9 cellular contexts compared by ENCODE assay signal in genomic region chr14:35807131-35807961, GRCh38. TPM values are rescaled to one million over a fixed set of nuclear protein-coding genes. Genes with fewer than 3 reads are reported as not detected.
DNase-seq lines count a peak whose midpoint lies in the region; ATAC-seq and TF ChIP-seq lines count a peak whose summit lies in the region.
"Had no signal": no experiment of that assay in that cellular context is flagged by ENCODE, and none has a peak within 500 bp of the region (broad histone marks: within the 10 kb centered on the region; RNA-seq: fewer than 3 reads in every experiment).

No MANE protein-coding gene starts in this region.

- no peak overlapping the region for H2AFZ ChIP-seq in H9 (ENCODE audit: low read length)
- H2AFZ ChIP-seq in fibroblast of lung (ENCODE audit: low read length), result no peak overlapping the region

- no peaks in the 10 kb centered on the region for H3K27me3 ChIP-seq in H9 (ENCODE audit: insufficient read depth, low read length)
- no peaks in the 10 kb centered on the region for H3K27me3 ChIP-seq in fibroblast of lung (ENCODE audit: control insufficient read depth, insufficient read depth, low read length)
- H3K27me3 ChIP-seq in gastrocnemius medialis, result no peaks in the 10 kb centered on the region
- H3K27me3 ChIP-seq: SJSA1 had no signal

- no peak overlapping the region for H3K56ac ChIP-seq in H9 (ENCODE audit: insufficient read length, low read depth, low read length)

- no peak overlapping the region for H4K8ac ChIP-seq in H9 (replicated peaks; ENCODE audit: insufficient read length, low read depth, low read length)

- no peak overlapping the region for H2BK120ac ChIP-seq in H9 (ENCODE audit: low read depth, low read length, poor library complexity, severe bottlenecking)

- no peaks in the 10 kb centered on the region for H3K79me1 ChIP-seq in H9 (ENCODE audit: insufficient read depth, low read depth, low read length, poor library complexity, severe bottlenecking)

- TF ChIP-seq CTCF in H9 (conservative IDR thresholded peaks at IDR 0.05) (no peak), fibroblast of lung (conservative IDR thresholded peaks at IDR 0.05 in 1 of 2, IDR thresholded peaks at IDR 0.05 in 1 of 2; ENCODE audit: low read depth in 1 of 2, low read length in 2 of 2) (no peak), gastrocnemius medialis (IDR thresholded peaks at IDR 0.05 in 4 of 5, conservative IDR thresholded peaks at IDR 0.05 in 1 of 5) (no peak)

- H3K36me3 ChIP-seq in SK-N-MC (ENCODE audit: insufficient read depth, low read length) (no peaks in the 10 kb centered on the region), fibroblast of lung (ENCODE audit: control insufficient read depth, insufficient read depth, low read length) (no peaks in the 10 kb centered on the region), gastrocnemius medialis (no peaks in the 10 kb centered on the region)
- H3K36me3 ChIP-seq: SJSA1 had no signal

- H3K4me3 Mint-ChIP-seq in H9, result peak overlapping the region; percentile 85 to 95

- H2AK5ac ChIP-seq in H9 (ENCODE audit: insufficient read length, low read length), result no peak overlapping the region

- H4K5ac ChIP-seq in H9 (ENCODE audit: insufficient read length, low read depth, low read length), result no peak overlapping the region

- no peak overlapping the region for H3K27ac Mint-ChIP-seq in H9

- H3K27ac ChIP-seq in H9 (ENCODE audit: insufficient read length, low read depth, low read length) (no peak overlapping the region), SK-N-MC (no peak overlapping the region; the same call in 1 of the 2 replicates), fibroblast of lung (ENCODE audit: insufficient read depth, low read length) (no peak overlapping the region), gastrocnemius medialis (peak overlapping the region; percentile 85 to 94 (median 88))
- H3K27ac ChIP-seq: SJSA1 had no signal

- no peak for TF ChIP-seq POLR2A in gastrocnemius medialis (IDR thresholded peaks at IDR 0.05)

- H3K4me1 Mint-ChIP-seq in H9, result peaks cover 15 to 17% of the 10 kb centered on the region in 2 experiments

- H3K4me1 ChIP-seq in H9 (ENCODE audit: insufficient read depth, low read length), result no peaks in the 10 kb centered on the region
- peaks cover 5% of the 10 kb centered on the region for H3K4me1 ChIP-seq in fibroblast of lung (ENCODE audit: control insufficient read depth, extremely low read depth, insufficient read depth, low read length)
- H3K4me1 ChIP-seq in gastrocnemius medialis, result peaks cover 27 to 29% of the 10 kb centered on the region in 2 donors

- H2BK12ac ChIP-seq in H9 (ENCODE audit: insufficient read length, low read depth, low read length), result no peak overlapping the region

- H4K20me1 ChIP-seq in H9 (ENCODE audit: control insufficient read depth, insufficient read depth, insufficient read length) (no peaks in the 10 kb centered on the region), fibroblast of lung (ENCODE audit: control insufficient read depth, extremely low read depth, insufficient read depth, low read length) (no peaks in the 10 kb centered on the region)

- H3K27me3 Mint-ChIP-seq in H9 (ENCODE audit: low read depth), result no peaks in the 10 kb centered on the region

- no peak overlapping the region for H3K23ac ChIP-seq in H9 (ENCODE audit: insufficient read length, low read depth, low read length)

- no peak overlapping the region for H2BK20ac ChIP-seq in H9 (ENCODE audit: low read depth, low read length, poor library complexity, severe bottlenecking)

- no peak for DNase-seq in H9
- DNase-seq in SK-N-MC (ENCODE audit: low read depth, low spot score), result no peak
- no peak for DNase-seq in fibroblast of lung (ENCODE audit: low read depth in 2 of 2)
- no peak for DNase-seq in gastrocnemius medialis
- DNase-seq in glomerular visceral epithelial cell (ENCODE audit: extremely low spot score), result no peak
- DNase-seq in 8988T, result no peak
- DNase-seq in hypothalamus (lab: John Stamatoyannopoulos, UW), result no peak

- H3K4me2 ChIP-seq in H9 (ENCODE audit: insufficient read depth, insufficient read length, low read length) (peak overlapping the region; percentile 51), fibroblast of lung (ENCODE audit: extremely low read depth, insufficient read depth, low read length) (peak overlapping the region; percentile 85)

- H3K79me2 ChIP-seq in H9 (ENCODE audit: insufficient read depth, low read length) (no peaks in the 10 kb centered on the region), fibroblast of lung (ENCODE audit: control insufficient read depth, insufficient read depth, low read length) (peaks cover 22% of the 10 kb centered on the region)

- intact Hi-C loops in gastrocnemius medialis (cut with DNase I; ENCODE audit: low total_unique reads), result loop anchor here (10.0 kb wide), 4 partner anchors 403 to 823 kb away; partner anchors contain the start of genes FAM177A1, NFKBIA, PSMA6 and SRP54

- in situ Hi-C loops in gastrocnemius medialis (cut with MboI; ENCODE audit: low sequenced_read_pairs in 4 of 4), result no loop called here

- no peak overlapping the region for H3T11ph ChIP-seq in H9 (ENCODE audit: low read length)

- H3K4me3 ChIP-seq in SK-N-MC, result peak overlapping the region; percentile 79
- peak overlapping the region; percentile 50 to 94 (median 78) for H3K4me3 ChIP-seq in fibroblast of lung (replicated peaks in 1 of 4; ENCODE audit: control extremely low read depth in 1 of 4, insufficient read depth in 1 of 4, low read depth in 3 of 4, low read length in 4 of 4)
- peak overlapping the region; percentile 56 to 89 (median 74) for H3K4me3 ChIP-seq in gastrocnemius medialis

- H3K4ac ChIP-seq in H9 (ENCODE audit: low read depth, low read length), result no peak overlapping the region

- H2BK5ac ChIP-seq in H9 (ENCODE audit: insufficient read length, low read length), result no peak overlapping the region

- no peak overlapping the region for H3K14ac ChIP-seq in H9 (ENCODE audit: insufficient read depth, low read length)

- H3K9me3 Mint-ChIP-seq in H9, result no peaks in the 10 kb centered on the region

- no peak overlapping the region for H2BK15ac ChIP-seq in H9 (ENCODE audit: low read depth, low read length)

- H3K36me3 Mint-ChIP-seq in H9 (ENCODE audit: insufficient read depth in 1 of 3, low read depth in 3 of 3), result peaks cover 0 to 5% (median 4%) of the 10 kb centered on the region in 3 experiments; a peak in 4 of 7 replicates

- no peak overlapping the region for H3K18ac ChIP-seq in H9 (ENCODE audit: insufficient read length, low read depth, low read length)

- H4K91ac ChIP-seq in H9 (ENCODE audit: insufficient read length, low read depth, low read length), result no peak overlapping the region

- ATAC-seq in gastrocnemius medialis, result no peak
- ATAC-seq in GM21717 (IDR thresholded peaks at IDR 0.05; ENCODE audit: unreplicated experiment), result no peak

- H3K9ac ChIP-seq in H9 (ENCODE audit: extremely low read depth, insufficient read length, low read length), result no peak overlapping the region
- H3K9ac ChIP-seq in SK-N-MC (ENCODE audit: insufficient read length), result peak overlapping the region; percentile 53
- no peak overlapping the region for H3K9ac ChIP-seq in fibroblast of lung (ENCODE audit: insufficient read depth, low read length)

- H3K23me2 ChIP-seq in H9 (ENCODE audit: insufficient read length, low read depth, low read length, poor library complexity, severe bottlenecking), result peaks cover 3% of the 10 kb centered on the region

- H3K9me3 ChIP-seq in H9 (ENCODE audit: control insufficient read depth, low read depth, low read length) (no peaks in the 10 kb centered on the region), SK-N-MC (ENCODE audit: low read depth, low read length) (0 out of 2 replicates have a peak, but pooled peaks cover 1% of the 10 kb centered on the region), fibroblast of lung (ENCODE audit: control insufficient read depth, insufficient read depth, low read depth, low read length) (no peaks in the 10 kb centered on the region), gastrocnemius medialis (no peaks in the 10 kb centered on the region)
- H3K9me3 ChIP-seq: SJSA1 had no signal

- WGBS in H9 (ENCODE audit: extremely low coverage, insufficient read length, low lambda C conversion rate), result no CpG with 5 or more reads among the region's 8 CpGs

RNA-seq across cellular contexts. Expression of gene RALGAPA1, which starts 1.7 kb away (rescaled TPM):
- total RNA-seq in H9 (2021), result 25.8 and 29.8 TPM in 2 replicates
- 34.5 and 45.5 TPM in 2 replicates for total RNA-seq in fibroblast of lung
- polyA plus RNA-seq in fibroblast of lung, result 6.2 and 7.2 TPM in 2 replicates
- polyA plus RNA-seq in fibroblast of lung (2012), result 4.3 and 4.6 TPM in 2 replicates
- polyA minus RNA-seq in fibroblast of lung (ENCODE audit: low replicate concordance), result 8.4 and 12.8 TPM in 2 replicates
- total RNA-seq in gastrocnemius medialis, result 10 to 100 TPM; 26.0 to 55.9 (median 30.2) TPM

RNA-seq across cellular contexts. Expression of gene BRMS1L, which starts 18.8 kb away (rescaled TPM):
- total RNA-seq in H9 (2021) (11.4 and 12.9 TPM in 2 replicates), fibroblast of lung (3.3 and 3.9 TPM in 2 replicates), gastrocnemius medialis (1 to 10 TPM; 4.6 to 6.8 (median 6.1) TPM)
- 7.2 and 9.5 TPM in 2 replicates for polyA plus RNA-seq in fibroblast of lung
- polyA plus RNA-seq in fibroblast of lung (2012), result 5.8 TPM in 2 replicates
- not detected in 2 replicates for polyA minus RNA-seq in fibroblast of lung (ENCODE audit: low replicate concordance)

Comparison
In these comparisons a context has a peak if more than half of its experiments do, and no peak if none do; other contexts are left out.
1. H3K27ac ChIP-seq: peak in gastrocnemius medialis (4 of 4); none in H9 (single experiment), SK-N-MC (single experiment) and fibroblast of lung (single experiment).
2. Peak in every context shown above with its lines, with median percentiles within 50 percentile points of each other: H3K4me3 ChIP-seq.